ENCODE assay signal across 16 cellular contexts in the genomic region with DNA sequence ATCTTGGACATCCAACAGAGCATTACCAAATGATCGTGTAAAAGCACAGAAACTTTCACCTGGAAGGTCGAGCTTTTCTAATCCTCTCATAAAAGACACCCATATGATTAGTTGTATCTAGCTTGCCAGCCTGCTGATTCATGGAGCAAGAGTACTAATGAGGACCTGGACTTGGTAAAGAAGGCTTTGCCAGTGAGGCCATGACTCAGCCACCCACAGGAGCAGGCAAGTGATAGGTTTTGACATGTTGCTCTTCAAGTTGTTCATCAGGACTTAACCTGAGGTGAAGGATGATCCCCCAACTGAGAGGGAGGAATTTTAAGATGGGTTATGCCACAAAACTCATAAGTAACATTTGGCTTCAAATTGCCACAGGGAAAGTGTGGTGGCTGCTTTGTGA. TPM values are rescaled to one million over a fixed set of nuclear protein-coding genes. Genes with fewer than 3 reads are reported as not detected.
DNase-seq lines count a peak whose midpoint lies in the region; ATAC-seq, FAIRE-seq and TF ChIP-seq lines count a peak whose summit lies in the region.
"Had no signal": no experiment of that assay in that cellular context is flagged by ENCODE, and none has a peak within 500 bp of the region (broad histone marks: within the 10 kb centered on the region; RNA-seq: fewer than 3 reads in every experiment).

No MANE protein-coding gene starts in this region.

- no peak overlapping the region for H3K9ac ChIP-seq in GM12878 (ENCODE audit: control insufficient read depth, insufficient read depth, low read length)

- H3K4me3 ChIP-seq in AG10803 (ENCODE audit: low read length): no peak overlapping the region
- H3K4me3 ChIP-seq in GM12878: no peak overlapping the region
- H3K4me3 ChIP-seq in kidney epithelial cell (ENCODE audit: low read depth, low read length): no peak overlapping the region
- no peak overlapping the region for H3K4me3 ChIP-seq in hepatocyte
- H3K4me3 ChIP-seq: tibial nerve had no signal

- TF ChIP-seq CTCF in AG10803 (conservative IDR thresholded peaks at IDR 0.05; ENCODE audit: low read length) (no peak), GM12878 (IDR thresholded peaks at IDR 0.05 in 2 of 3, conservative IDR thresholded peaks at IDR 0.05 in 1 of 3; ENCODE audit: control insufficient read depth in 2 of 3, extremely low read depth in 1 of 3, insufficient read depth in 1 of 3, low read depth in 3 of 3, low read length in 3 of 3) (no peak), kidney epithelial cell (IDR thresholded peaks at IDR 0.05; ENCODE audit: insufficient read depth, low read length, poor library complexity, severe bottlenecking) (no peak), hepatocyte (IDR thresholded peaks at IDR 0.05; ENCODE audit: poor library complexity) (no peak)

- CTCF ChIA-PET in GM12878 (lab: Yijun Ruan, JAX): no interaction called here

- in situ Hi-C loops in GM12878 (cut with MboI): no loop called here

- H3K4me2 ChIP-seq in GM12878 (ENCODE audit: control insufficient read depth, insufficient read depth): no peak overlapping the region
- no peak overlapping the region for H3K4me2 ChIP-seq in hepatocyte

- BruUV-seq in GM12878 (replicated peaks; lab: Mats Ljungman, UMichigan): no TSS peak

- POLR2A ChIA-PET in GM12878 (lab: Charles Lee): no interaction called here

- WGBS in GM12878 (ENCODE audit: insufficient coverage, insufficient replicate concordance, low lambda C conversion rate, missing lambda C conversion rate): 44% methylated on average over 2 of the region's 2 CpGs
- WGBS in hepatocyte (ENCODE audit: low lambda C conversion rate, missing lambda C conversion rate): 68% methylated on average over 2 of the region's 2 CpGs

- H3K9me2 ChIP-seq in hepatocyte (replicated peaks; ENCODE audit: insufficient read depth): no peaks in the 10 kb centered on the region

- H3K27ac ChIP-seq in GM12878 (ENCODE audit: control insufficient read depth, insufficient read depth) (no peak overlapping the region), hepatocyte (no peak overlapping the region)
- H3K27ac ChIP-seq: tibial nerve had no signal

- SMC1A ChIA-PET in GM12878 (lab: Charles Lee; ENCODE audit: uncharacterized antibody, unreplicated experiment): no interaction called here

- peak; percentile 52 for DNase-seq in AG10803 (ENCODE audit: low read depth)
- peak; percentile 74 for DNase-seq in LHCN-M2 (ENCODE audit: low read depth)
- DNase-seq in GM12878 (ENCODE audit: low read depth, low spot score): no peak
- DNase-seq in kidney epithelial cell (ENCODE audit: low read depth): peak; percentile 49
- DNase-seq in activated CD4-positive, alpha-beta T cell treated with anti-CD3 and anti-CD28 coated beads for 48 hours: no peak
- no peak for DNase-seq in COLO668 (lab: John Stamatoyannopoulos, UW; ENCODE audit: unreplicated experiment)
- DNase-seq in hepatocyte (ENCODE audit: low spot score): no peak
- DNase-seq in MV-4-11 (lab: John Stamatoyannopoulos, UW): no peak
- DNase-seq: activated CD4-positive, alpha-beta T cell treated with anti-CD3 and anti-CD28 coated beads, Interleukin-2, amount 50 U/mL, for 4 hours; activated naive CD4-positive, alpha-beta T cell treated with Interleukin-2 at 50 U/mL for 16 hours; C1 segment of cervical spinal cord; NCI-H526 treated with DMSO at 0.1 percent for 48 hours had no signal

- RAD21 ChIA-PET in GM12878 (lab: Charles Lee; ENCODE audit: unreplicated experiment): no interaction called here

- no peak for TF ChIP-seq EP300 in GM12878 (IDR thresholded peaks at IDR 0.05; ENCODE audit: borderline replicate concordance in 1 of 2, control insufficient read depth in 1 of 2, low read depth in 2 of 2, low read length in 2 of 2)

- H3K27me3 ChIP-seq in GM12878 (replicated peaks in 1 of 2; ENCODE audit: control insufficient read depth in 2 of 2, insufficient read depth in 2 of 2, low read length in 1 of 2): no peaks in the 10 kb centered on the region
- no peaks in the 10 kb centered on the region for H3K27me3 ChIP-seq in kidney epithelial cell (ENCODE audit: control insufficient read depth, insufficient read depth, low read length)
- H3K27me3 ChIP-seq in hepatocyte: no peaks in the 10 kb centered on the region
- H3K27me3 ChIP-seq: tibial nerve had no signal

- H4K20me1 ChIP-seq in GM12878 (ENCODE audit: control insufficient read depth, insufficient read depth) (no peaks in the 10 kb centered on the region), hepatocyte (ENCODE audit: insufficient read depth, poor library complexity, severe bottlenecking) (no peaks in the 10 kb centered on the region)

- H3K79me2 ChIP-seq in GM12878 (ENCODE audit: control insufficient read depth, insufficient read depth, low read length) (no peaks in the 10 kb centered on the region), hepatocyte (no peaks in the 10 kb centered on the region)

- TF ChIP-seq RAD21 in GM12878 (IDR thresholded peaks at IDR 0.05; ENCODE audit: insufficient read depth, low read depth, low read length): no peak

- no peaks in the 10 kb centered on the region for H3K36me3 ChIP-seq in GM12878 (ENCODE audit: control insufficient read depth in 2 of 2, insufficient read depth in 2 of 2, low read length in 1 of 2)
- no peaks in the 10 kb centered on the region for H3K36me3 ChIP-seq in kidney epithelial cell (ENCODE audit: control insufficient read depth, insufficient read depth, low read length)
- H3K36me3 ChIP-seq in hepatocyte (replicated peaks; ENCODE audit: insufficient read depth, low read depth): no peaks in the 10 kb centered on the region

- H2AFZ ChIP-seq in GM12878 (ENCODE audit: control insufficient read depth, low read depth, low read length) (no peak overlapping the region), hepatocyte (no peak overlapping the region)

- intact Hi-C loops in GM12878 (cut with micrococcal nuclease; ENCODE audit: unreplicated experiment): no loop called here

- H3K4me1 ChIP-seq in GM12878 (ENCODE audit: control insufficient read depth, insufficient read depth, low read length): no peaks in the 10 kb centered on the region
- no peaks in the 10 kb centered on the region for H3K4me1 ChIP-seq in hepatocyte (ENCODE audit: insufficient read depth)
- H3K4me1 ChIP-seq: tibial nerve had no signal

- TF ChIP-seq POLR2A in GM12878 (IDR thresholded peaks at IDR 0.05; ENCODE audit: low read depth, low read length): no peak

- no peak for ATAC-seq in GM12878

- peak; percentile 44 for FAIRE-seq in GM12878 (lab: Jason Lieb, UNC)
- FAIRE-seq: GM19239 had no signal

- H3K9me3 ChIP-seq in GM12878 (replicated peaks; ENCODE audit: control insufficient read depth, insufficient read depth, low read length) (no peaks in the 10 kb centered on the region), hepatocyte (ENCODE audit: low read depth) (no peaks in the 10 kb centered on the region)
- H3K9me3 ChIP-seq: tibial nerve had no signal

TF ChIP-seq in GM12878, 131 proteins besides CTCF, POLR2A, EP300 and RAD21 (continues in another document):
- TF ChIP-seq PAX8 (IDR thresholded peaks at IDR 0.05) (no peak), NFXL1 (IDR thresholded peaks at IDR 0.05; ENCODE audit: borderline replicate concordance) (no peak), FOS (IDR thresholded peaks at IDR 0.05; ENCODE audit: borderline replicate concordance, extremely low read depth, insufficient read length) (no peak), SMAD1 (IDR thresholded peaks at IDR 0.05; ENCODE audit: low read depth, partially characterized antibody) (no peak), SRF (IDR thresholded peaks at IDR 0.05; ENCODE audit: low read depth in 2 of 2, low read length in 2 of 2) (no peak), ESRRA (IDR thresholded peaks at IDR 0.05; ENCODE audit: low read length) (no peak), MYB (IDR thresholded peaks at IDR 0.05; ENCODE audit: borderline replicate concordance, low read depth, low read length) (no peak), SMC3 (IDR thresholded peaks at IDR 0.05; ENCODE audit: borderline replicate concordance, low read length) (no peak), GABPA (IDR thresholded peaks at IDR 0.05; ENCODE audit: low read depth) (no peak), RBBP5 (conservative IDR thresholded peaks at IDR 0.05) (no peak)
- TF ChIP-seq, protein P1, sequence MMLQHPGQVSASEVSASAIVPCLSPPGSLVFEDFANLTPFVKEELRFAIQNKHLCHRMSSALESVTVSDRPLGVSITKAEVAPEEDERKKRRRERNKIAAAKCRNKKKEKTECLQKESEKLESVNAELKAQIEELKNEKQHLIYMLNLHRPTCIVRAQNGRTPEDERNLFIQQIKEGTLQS (IDR thresholded peaks at IDR 0.05; ENCODE audit: borderline replicate concordance, extremely low read depth, low read depth, low read length): no peak

RNA-seq across cellular contexts. Expression of a gene that starts 24.7 kb away (rescaled TPM):
- 0.26 TPM in 1 of 2 replicates, not detected in the other for total RNA-seq in LHCN-M2 (2014; rRNA removed)
- polyA plus RNA-seq in LHCN-M2 (2012): not detected
- 0.83 and 2.8 TPM in 2 replicates for total RNA-seq in GM12878 (2013; cell fraction: nucleolus; rRNA removed)
- total RNA-seq in GM12878 (2014; rRNA removed): not detected in 2 replicates
- total RNA-seq in GM12878 (2014; rRNA removed; fragmentation: Illumina TruSeq; extraction: Trizol): 0.54 TPM in 1 of 2 replicates, not detected in the other
- total RNA-seq in GM12878 (2021): not detected in 2 replicates
- polyA plus RNA-seq in GM12878 (2011; ENCODE audit: low read depth): not detected
- polyA plus RNA-seq in GM12878 (2011; rRNA removed): 0.42 and 0.45 TPM in 2 replicates
- polyA plus RNA-seq in GM12878 (2011; cell fraction: cytosol; rRNA removed): 0.04 TPM in 1 of 2 replicates, not detected in the other
- polyA plus RNA-seq in GM12878 (2011; cell fraction: nucleus; rRNA removed): 0.25 and 0.27 TPM in 2 replicates
- not detected in 2 replicates for polyA plus RNA-seq in GM12878 (2012)
- 0.12 TPM in 1 of 2 replicates, not detected in the other for polyA plus RNA-seq in GM12878 (2014; fragmentation: Illumina TruSeq; extraction: Trizol)
- under 1 TPM in 1 of 2 experiments, not detected in 1; 0.06 TPM for polyA plus RNA-seq in GM12878 (2014; fragmentation: Nextera tagmentation; extraction: Ambion mirVana)
- not detected in 2 replicates for polyA plus RNA-seq in GM12878 (2014; rRNA removed)
- polyA plus RNA-seq in GM12878 (2016; fragmentation: Nextera tagmentation; extraction: Ambion mirVana): not detected
- 0.21 and 0.66 TPM in 2 replicates for polyA minus RNA-seq in GM12878 (2011; rRNA and poly(A)+ RNA removed)
- not detected in 2 replicates for polyA minus RNA-seq in GM12878 (2011; cell fraction: cytosol; rRNA and poly(A)+ RNA removed)
- polyA minus RNA-seq in GM12878 (2011; cell fraction: nucleus; rRNA and poly(A)+ RNA removed): 0.36 and 1.1 TPM in 2 replicates
- total RNA-seq in kidney epithelial cell: 5.2 and 7.5 TPM in 2 replicates
- total RNA-seq in hepatocyte: 0.56 and 1.2 TPM in 2 replicates
- 0.24 and 2.2 TPM in 2 replicates for polyA plus RNA-seq in hepatocyte
- total RNA-seq: dermis microvascular lymphatic vessel endothelial cell, mesenteric fat pad had no signal

Comparison
In these comparisons a context has a peak if more than half of its experiments do, and no peak if none do; other contexts are left out.
1. DNase-seq: peak in AG10803 (single experiment), LHCN-M2 (single experiment) and kidney epithelial cell (single experiment); none in GM12878 (single experiment), activated CD4-positive, alpha-beta T cell treated with anti-CD3 and anti-CD28 coated beads for 48 hours (single experiment), COLO668 (single experiment), hepatocyte (single experiment) and MV-4-11 (single experiment).